ENCODE assay signal across 1 cellular context in genomic region chr11:1032310-1032891, GRCh38.
TF ChIP-seq lines count a peak whose summit lies in the region.

No MANE protein-coding gene starts in this region.

TF ChIP-seq in HEK293, 187 proteins besides CTCF, POLR2A, EP300 and RAD21 (continued from another document):
- TF ChIP-seq ZNF18 (tag by site-specific recombination; IDR thresholded peaks at IDR 0.05) = 0 out of 2 replicates have a peak, but pooled peaks have one; percentile 13
